ENCODE assay signal across 8 cellular contexts in genomic region chr10:62816179-62817119, GRCh38.
A peak's percentile ranks its signal among the peaks of the same experiment; 100 is the strongest.
DNase-seq lines count a peak whose midpoint lies in the region; ATAC-seq, FAIRE-seq and TF ChIP-seq lines count a peak whose summit lies in the region.

Gene EGR2, minus strand, starts transcription at chr10:62816366. Its CDS starts 337 bp downstream, at chr10:62816029.

- H3K4me3 Mint-ChIP-seq in central memory CD8-positive, alpha-beta T cell: peak within 1 kb of the TSS; percentile 87

- H3K27me3 Mint-ChIP-seq in central memory CD8-positive, alpha-beta T cell: peaks cover 61% of the 10 kb centered on the region

- H3K9me3 Mint-ChIP-seq in central memory CD8-positive, alpha-beta T cell: no peaks in the 10 kb centered on the region

- peak; percentile 67 for ATAC-seq in GM18873 (IDR thresholded peaks at IDR 0.05; ENCODE audit: low FRiP score, unreplicated experiment)
- peak; percentile 80 for ATAC-seq in HG03135 (IDR thresholded peaks at IDR 0.05; ENCODE audit: unreplicated experiment)
- peak; percentile 76 to 80 for ATAC-seq in activated CD4-positive, CD25-positive, alpha-beta regulatory T cell treated with anti-CD3 and anti-CD28 coated beads, Interleukin-2, amount 50 U/mL, for 24 hours
- peak; percentile 88 for ATAC-seq in central memory CD8-positive, alpha-beta T cell (replicated peaks; ENCODE audit: extremely low read depth, poor library complexity, severe bottlenecking)

- H3K4me1 Mint-ChIP-seq in central memory CD8-positive, alpha-beta T cell: peaks cover 60% of the 10 kb centered on the region

- POLR2A ChIA-PET in AG04449 (lab: Yijun Ruan, JAX): interaction anchor here (0.5 to 1.7 kb wide), 5 partner anchors 10 to 316 kb away, joined by 3 to 6 read pairs (median 3); partner anchors contain the start of genes ADO and NRBF2

- H3K4me3 ChIP-seq in AG04449 (ENCODE audit: low read depth, low read length): peak within 1 kb of the TSS; percentile 65

- H3K36me3 Mint-ChIP-seq in central memory CD8-positive, alpha-beta T cell (ENCODE audit: insufficient read depth): peaks cover 14% of the 10 kb centered on the region

- CTCF ChIA-PET in AG04449 (lab: Yijun Ruan, JAX): interaction anchor here (0.6 to 4.7 kb wide), 19 partner anchors 9 to 567 kb away, joined by 3 to 79 read pairs (median 8); partner anchors contain the start of gene ADO

- peak within 1 kb of the TSS; percentile 88 for H3K27ac Mint-ChIP-seq in central memory CD8-positive, alpha-beta T cell (ENCODE audit: low read depth)

- peak; percentile 95 for FAIRE-seq in islet of Langerhans (lab: Jason Lieb, UNC)

- no peak for TF ChIP-seq CTCF in AG04449 (IDR thresholded peaks at IDR 0.05; ENCODE audit: insufficient read depth, low read length, missing control alignments)

- DNase-seq in AG04449 (ENCODE audit: low read depth, low spot score) (peak; percentile 61), NCI-H226 (peak; percentile 90)
- DNase-seq in central memory CD8-positive, alpha-beta T cell (ENCODE audit: low spot score in 2 of 2): peak; percentile 93 to 95
- peak; percentile 88 to 93 for DNase-seq in stimulated activated CD4-positive, alpha-beta T cell treated with anti-CD3 and anti-CD28 coated beads, Interleukin-12 subunit alpha, Interleukin-12 subunit beta, amount 100 ng/mL, for 24 hours (ENCODE audit: low read depth in 2 of 2)

Comparison
In these comparisons a context has a peak if more than half of its experiments do, and no peak if none do; other contexts are left out.
1. Peak in every context shown above with its lines: DNase-seq, ATAC-seq and H3K4me3 ChIP-seq.